3 cellular contexts compared by ENCODE assay signal in the genomic region with DNA sequence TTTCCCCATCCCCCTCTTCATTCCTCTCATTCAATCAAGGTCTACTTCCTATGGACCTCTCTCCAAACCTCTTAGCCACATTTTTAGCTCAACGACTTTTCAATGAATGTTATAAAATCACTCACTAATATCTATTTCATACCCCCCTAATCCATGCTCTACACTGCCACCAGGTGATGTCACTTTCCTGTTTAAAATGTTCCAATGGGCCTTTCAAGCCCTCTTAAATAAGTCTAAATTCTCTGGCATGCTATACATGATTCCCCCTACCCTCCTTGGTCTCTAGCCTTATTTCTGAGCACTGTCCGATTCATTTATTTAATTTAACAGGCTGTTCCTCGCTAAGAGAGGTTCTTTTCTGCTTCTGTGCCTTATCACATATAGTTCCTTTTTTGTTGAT.
TF ChIP-seq lines count a peak whose summit lies in the region.

No MANE protein-coding gene starts in this region.

TF ChIP-seq in SK-N-SH, 30 proteins besides CTCF, POLR2A, EP300 and RAD21:
- no peak for TF ChIP-seq TAF1 (IDR thresholded peaks at IDR 0.05; ENCODE audit: borderline replicate concordance, low read depth, low read length)
- TF ChIP-seq FOXM1 (IDR thresholded peaks at IDR 0.05; ENCODE audit: low read depth): no peak
- no peak for TF ChIP-seq MAX (IDR thresholded peaks at IDR 0.05; ENCODE audit: low read depth)
- no peak for TF ChIP-seq TEAD4 (IDR thresholded peaks at IDR 0.05; ENCODE audit: borderline replicate concordance, insufficient read depth)
- TF ChIP-seq CHD2 (IDR thresholded peaks at IDR 0.05; ENCODE audit: low read length, partially characterized antibody): no peak
- no peak for TF ChIP-seq RCOR1 (IDR thresholded peaks at IDR 0.05; ENCODE audit: low read length)
- no peak for TF ChIP-seq TCF12 (IDR thresholded peaks at IDR 0.05)
- TF ChIP-seq, protein P1, sequence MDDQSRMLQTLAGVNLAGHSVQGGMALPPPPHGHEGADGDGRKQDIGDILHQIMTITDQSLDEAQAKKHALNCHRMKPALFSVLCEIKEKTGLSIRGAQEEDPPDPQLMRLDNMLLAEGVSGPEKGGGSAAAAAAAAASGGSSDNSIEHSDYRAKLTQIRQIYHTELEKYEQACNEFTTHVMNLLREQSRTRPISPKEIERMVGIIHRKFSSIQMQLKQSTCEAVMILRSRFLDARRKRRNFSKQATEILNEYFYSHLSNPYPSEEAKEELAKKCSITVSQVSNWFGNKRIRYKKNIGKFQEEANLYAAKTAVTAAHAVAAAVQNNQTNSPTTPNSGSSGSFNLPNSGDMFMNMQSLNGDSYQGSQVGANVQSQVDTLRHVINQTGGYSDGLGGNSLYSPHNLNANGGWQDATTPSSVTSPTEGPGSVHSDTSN (IDR thresholded peaks at IDR 0.05): no peak
- TF ChIP-seq MEF2A (IDR thresholded peaks at IDR 0.05; ENCODE audit: borderline replicate concordance, low read depth): no peak
- no peak for TF ChIP-seq EZH2phosphoT487 (IDR thresholded peaks at IDR 0.05; ENCODE audit: borderline replicate concordance, low read depth)
- TF ChIP-seq SIN3A (IDR thresholded peaks at IDR 0.05; ENCODE audit: borderline replicate concordance, low read depth, low read length): no peak
- TF ChIP-seq, protein P2, sequence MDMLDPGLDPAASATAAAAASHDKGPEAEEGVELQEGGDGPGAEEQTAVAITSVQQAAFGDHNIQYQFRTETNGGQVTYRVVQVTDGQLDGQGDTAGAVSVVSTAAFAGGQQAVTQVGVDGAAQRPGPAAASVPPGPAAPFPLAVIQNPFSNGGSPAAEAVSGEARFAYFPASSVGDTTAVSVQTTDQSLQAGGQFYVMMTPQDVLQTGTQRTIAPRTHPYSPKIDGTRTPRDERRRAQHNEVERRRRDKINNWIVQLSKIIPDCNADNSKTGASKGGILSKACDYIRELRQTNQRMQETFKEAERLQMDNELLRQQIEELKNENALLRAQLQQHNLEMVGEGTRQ (IDR thresholded peaks at IDR 0.05; ENCODE audit: borderline replicate concordance, low read depth, low read length): no peak
TF ChIP-seq in SK-N-SH: peak in this region for 0.

TF ChIP-seq in SK-N-SH treated with all-trans-retinoic acid at 6 μM for 48 hours, 23 proteins besides CTCF, POLR2A, EP300 and RAD21 (continued from another document):
- TF ChIP-seq CREB5 (CRISPR knock-in tag; IDR thresholded peaks at IDR 0.05; ENCODE audit: low read depth): no peak
- no peak for TF ChIP-seq PATZ1 (CRISPR knock-in tag; IDR thresholded peaks at IDR 0.05; ENCODE audit: borderline replicate concordance)
- no peak for TF ChIP-seq TOX (CRISPR knock-in tag; IDR thresholded peaks at IDR 0.05; ENCODE audit: borderline replicate concordance)
- TF ChIP-seq ZNF565 (CRISPR knock-in tag; conservative IDR thresholded peaks at IDR 0.05; ENCODE audit: low read depth): no peak
- TF ChIP-seq TCF4 (CRISPR knock-in tag; IDR thresholded peaks at IDR 0.05; ENCODE audit: borderline replicate concordance): no peak
- TF ChIP-seq CSDC2 (CRISPR knock-in tag; IDR thresholded peaks at IDR 0.05): no peak
- no peak for TF ChIP-seq RARB (CRISPR knock-in tag; IDR thresholded peaks at IDR 0.05)
- TF ChIP-seq PPARA (CRISPR knock-in tag; IDR thresholded peaks at IDR 0.05; ENCODE audit: borderline replicate concordance): no peak

TF ChIP-seq in GM23338, 12 proteins besides CTCF, POLR2A, EP300 and RAD21:
- TF ChIP-seq ETS1 (IDR thresholded peaks at IDR 0.05) (no peak), EZH2 (IDR thresholded peaks at IDR 0.05; ENCODE audit: low read depth, unreplicated experiment) (no peak), ZNF331 (CRISPR knock-in tag; IDR thresholded peaks at IDR 0.05; ENCODE audit: low read depth) (no peak), REST (IDR thresholded peaks at IDR 0.05; ENCODE audit: unreplicated experiment) (no peak), JUNB (IDR thresholded peaks at IDR 0.05; ENCODE audit: unreplicated experiment) (no peak), EZH2phosphoT487 (IDR thresholded peaks at IDR 0.05; ENCODE audit: unreplicated experiment) (no peak), NANOG (IDR thresholded peaks at IDR 0.05; ENCODE audit: borderline replicate concordance) (no peak)
